9 cellular contexts compared by ENCODE assay signal in the genomic region with DNA sequence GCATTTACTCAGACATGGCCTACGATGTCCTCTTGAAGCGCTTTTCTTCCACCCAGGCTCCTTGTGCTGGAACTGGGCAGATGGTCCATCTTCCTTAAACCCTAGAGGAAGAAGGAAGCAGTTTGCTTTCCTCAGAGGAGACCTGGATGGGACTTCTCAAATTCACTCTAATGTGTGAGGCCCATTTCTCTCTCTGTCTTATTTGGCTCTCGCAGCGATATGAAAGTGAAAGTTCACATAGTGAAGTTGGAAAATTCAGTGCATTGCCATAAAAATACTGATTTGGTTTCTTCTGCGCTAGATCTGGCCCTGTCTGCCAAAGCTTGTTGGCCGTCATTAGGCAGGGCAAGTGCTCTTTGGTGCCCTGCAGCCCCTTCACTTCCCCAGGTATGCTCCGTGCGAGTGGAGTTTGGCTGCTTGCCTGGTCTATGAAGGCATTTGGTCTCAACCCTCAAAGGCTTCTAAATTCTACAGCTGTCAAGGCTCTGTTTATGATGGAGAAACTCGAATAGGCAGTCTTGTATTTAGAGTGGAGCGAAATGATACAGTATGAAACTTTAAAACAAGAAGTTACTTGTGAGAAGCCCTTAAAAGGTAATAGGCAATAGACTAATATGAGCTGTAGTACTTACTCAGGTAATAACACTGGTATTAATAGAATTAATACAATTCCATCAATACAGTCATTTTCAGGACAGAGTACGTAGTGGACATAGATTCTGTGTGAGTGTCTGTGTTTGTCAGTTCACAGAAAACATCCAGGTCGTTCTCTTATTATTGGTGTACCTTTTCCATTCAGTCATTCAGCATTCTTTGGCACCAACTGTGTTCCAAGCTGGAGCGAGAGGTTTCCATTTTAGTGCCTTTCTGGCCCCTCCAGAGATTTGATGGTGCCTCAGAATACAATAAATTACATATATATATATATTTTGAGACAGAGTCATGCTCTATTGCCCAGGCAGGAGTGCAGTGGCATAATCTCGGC. TPM values are rescaled to one million over a fixed set of nuclear protein-coding genes. Genes with fewer than 3 reads are reported as not detected.
DNase-seq lines count a peak whose midpoint lies in the region; TF ChIP-seq lines count a peak whose summit lies in the region.
"Had no signal": no experiment of that assay in that cellular context is flagged by ENCODE, and none has a peak within 500 bp of the region (broad histone marks: within the 10 kb centered on the region; RNA-seq: fewer than 3 reads in every experiment).

No MANE protein-coding gene starts in this region.

- H3K36me3 ChIP-seq in CD8-positive, alpha-beta memory T cell (ENCODE audit: insufficient read depth, low read length): peaks cover 13% of the 10 kb centered on the region
- H3K36me3 ChIP-seq in KOPT-K1 (ENCODE audit: insufficient read depth, low read length): peaks cover 26% of the 10 kb centered on the region; the same call in 1 of the 2 replicates
- no peaks in the 10 kb centered on the region for H3K36me3 ChIP-seq in neutrophil
- H3K36me3 ChIP-seq in H7 (replicated peaks; ENCODE audit: control insufficient read depth, insufficient read depth, low read length): no peaks in the 10 kb centered on the region

- no peaks in the 10 kb centered on the region for H3K9me3 Mint-ChIP-seq in CD8-positive, alpha-beta memory T cell
- no peaks in the 10 kb centered on the region for H3K9me3 Mint-ChIP-seq in HFFc6

- no peaks in the 10 kb centered on the region for H3K27me3 ChIP-seq in CD8-positive, alpha-beta memory T cell (ENCODE audit: insufficient read depth, low read length, poor library complexity, severe bottlenecking)
- H3K27me3 ChIP-seq in neutrophil: no peaks in the 10 kb centered on the region
- H3K27me3 ChIP-seq in H7 (ENCODE audit: control insufficient read depth, insufficient read depth, low read length): no peaks in the 10 kb centered on the region

- peak overlapping the region; percentile 3 to 91 (median 83) for H3K4me3 Mint-ChIP-seq in CD8-positive, alpha-beta memory T cell
- no peak overlapping the region for H3K4me3 Mint-ChIP-seq in HFFc6

- H3K27ac Mint-ChIP-seq in CD8-positive, alpha-beta memory T cell: peak overlapping the region; percentile 72 to 96 (median 83)
- H3K27ac Mint-ChIP-seq in HFFc6: no peak overlapping the region; the same call in 1 of the 2 replicates

- no peak for TF ChIP-seq CTCF in coronary artery (IDR thresholded peaks at IDR 0.05)
- TF ChIP-seq CTCF in neutrophil (IDR thresholded peaks at IDR 0.05): no peak
- no peak for TF ChIP-seq CTCF in HFFc6 (IDR thresholded peaks at IDR 0.05)

- H3K4me1 ChIP-seq in CD8-positive, alpha-beta memory T cell (ENCODE audit: insufficient read depth, low read length): peaks cover 75% of the 10 kb centered on the region
- H3K4me1 ChIP-seq in neutrophil (ENCODE audit: control insufficient read depth in 1 of 2, insufficient read depth in 1 of 2, low read depth in 1 of 2, low read length in 1 of 2): peaks cover 25 to 26% of the 10 kb centered on the region in 2 experiments

- no peaks in the 10 kb centered on the region for H3K9me3 ChIP-seq in CD8-positive, alpha-beta memory T cell (ENCODE audit: low read length)
- H3K9me3 ChIP-seq in KOPT-K1 (ENCODE audit: insufficient read depth, low read length, poor library complexity, severe bottlenecking) (no peaks in the 10 kb centered on the region), neutrophil (no peaks in the 10 kb centered on the region)

- POLR2A ChIA-PET in CD8-positive, alpha-beta memory T cell (lab: Charles Lee): no interaction called here

- peak overlapping the region; percentile 29 for H3K4me3 ChIP-seq in CD8-positive, alpha-beta memory T cell (ENCODE audit: low read length)
- H3K4me3 ChIP-seq in coronary artery (peak overlapping the region; percentile 63), neutrophil (ENCODE audit: low read depth in 1 of 2, low read length in 1 of 2) (no peak overlapping the region), H7 (ENCODE audit: insufficient read depth, low read depth, low read length) (no peak overlapping the region)

- peaks cover 0 to 40% (median 9%) of the 10 kb centered on the region in 3 donors for H3K36me3 Mint-ChIP-seq in CD8-positive, alpha-beta memory T cell
- H3K36me3 Mint-ChIP-seq in HFFc6 (ENCODE audit: low read depth): peaks cover 18% of the 10 kb centered on the region

- peaks cover 70 to 87% (median 77%) of the 10 kb centered on the region in 3 donors for H3K4me1 Mint-ChIP-seq in CD8-positive, alpha-beta memory T cell
- H3K4me1 Mint-ChIP-seq in HFFc6 (ENCODE audit: low read depth): peaks cover 68% of the 10 kb centered on the region

- DNase-seq in CD8-positive, alpha-beta memory T cell: no peak
- no peak for DNase-seq in coronary artery (ENCODE audit: low spot score)
- DNase-seq in HFFc6: no peak
- DNase-seq in H7: no peak
- no peak for DNase-seq in T1000 (lab: John Stamatoyannopoulos, UW)
- no peak for DNase-seq in activated CD4-positive, alpha-beta T cell treated with anti-CD3 and anti-CD28 coated beads, Interleukin-2, amount 50 U/mL, for 48 hours
- DNase-seq: NCI-H1092 treated with DMSO at 0.1 percent for 48 hours had no signal

- H3K27ac ChIP-seq in CD8-positive, alpha-beta memory T cell (ENCODE audit: low read depth, low read length): no peak overlapping the region
- H3K27ac ChIP-seq in KOPT-K1 (ENCODE audit: low read depth, low read length, poor library complexity, severe bottlenecking) (peak overlapping the region; percentile 49), coronary artery (peak overlapping the region; percentile 64 to 89), neutrophil (peak overlapping the region; percentile 71)

- CTCF ChIA-PET in CD8-positive, alpha-beta memory T cell (lab: Charles Lee): interaction anchor here (0.7 to 1.2 kb wide), 2 partner anchors 16 to 35 kb away, joined by 3 read pairs; a partner anchor contains a TSS

- H3K27me3 Mint-ChIP-seq in CD8-positive, alpha-beta memory T cell: no peaks in the 10 kb centered on the region
- H3K27me3 Mint-ChIP-seq in HFFc6 (ENCODE audit: insufficient read depth): peaks cover 2% of the 10 kb centered on the region; the same call in 1 of the 2 replicates

RNA-seq across cellular contexts. Expression of a gene that starts 20.5 kb away (rescaled TPM):
- total RNA-seq in CD8-positive, alpha-beta memory T cell: 100 to 1,000 TPM; 208 to 216 TPM
- polyA plus RNA-seq in CD8-positive, alpha-beta memory T cell: 49.2 TPM
- total RNA-seq in HFFc6 (2021; fragmentation: NEBNext Ultra II Directional; extraction: Animal tissue kit (Norgen Biotek cat#: 25700)): 100 to 1,000 TPM; 210 to 246 (median 229) TPM
- total RNA-seq in H7 (2014; rRNA removed; shearing (Covaris generic)): 111 and 124 TPM in 2 replicates

RNA-seq across cellular contexts. Expression of a gene that starts 35.2 kb away (rescaled TPM):
- 10 to 100 TPM; 15.7 to 16.9 TPM for total RNA-seq in CD8-positive, alpha-beta memory T cell
- 23.8 TPM for polyA plus RNA-seq in CD8-positive, alpha-beta memory T cell
- 10 to 100 TPM; 11.5 to 15.2 (median 13.4) TPM for total RNA-seq in HFFc6 (2021; fragmentation: NEBNext Ultra II Directional; extraction: Animal tissue kit (Norgen Biotek cat#: 25700))
- total RNA-seq in H7 (2014; rRNA removed; shearing (Covaris generic)): 38.9 and 40.4 TPM in 2 replicates

RNA-seq across cellular contexts. Expression of a gene that starts 49.7 kb away (rescaled TPM):
- not detected for total RNA-seq in CD8-positive, alpha-beta memory T cell
- not detected for polyA plus RNA-seq in CD8-positive, alpha-beta memory T cell
- under 1 TPM in 1 of 6 experiments, not detected in 5; 0.07 TPM for total RNA-seq in HFFc6 (2021; fragmentation: NEBNext Ultra II Directional; extraction: Animal tissue kit (Norgen Biotek cat#: 25700))
- total RNA-seq in H7 (2014; rRNA removed; shearing (Covaris generic)): 0.07 TPM in 1 of 2 replicates, not detected in the other

RNA-seq across cellular contexts. Expression of a gene that starts 53.0 kb away (rescaled TPM):
- 10 to 100 TPM; 79.4 to 80.5 TPM for total RNA-seq in CD8-positive, alpha-beta memory T cell
- 170 TPM for polyA plus RNA-seq in CD8-positive, alpha-beta memory T cell
- 10 to 100 TPM; 55.6 to 73.1 (median 62.8) TPM for total RNA-seq in HFFc6 (2021; fragmentation: NEBNext Ultra II Directional; extraction: Animal tissue kit (Norgen Biotek cat#: 25700))
- 69.5 and 80.0 TPM in 2 replicates for total RNA-seq in H7 (2014; rRNA removed; shearing (Covaris generic))

Comparison
In these comparisons a context has a peak if more than half of its experiments do, and no peak if none do; other contexts are left out.
1. H3K4me3 ChIP-seq: peak in CD8-positive, alpha-beta memory T cell (single experiment) and coronary artery (single experiment); none in neutrophil (0 of 2) and H7 (single experiment).